In the genomic region with DNA sequence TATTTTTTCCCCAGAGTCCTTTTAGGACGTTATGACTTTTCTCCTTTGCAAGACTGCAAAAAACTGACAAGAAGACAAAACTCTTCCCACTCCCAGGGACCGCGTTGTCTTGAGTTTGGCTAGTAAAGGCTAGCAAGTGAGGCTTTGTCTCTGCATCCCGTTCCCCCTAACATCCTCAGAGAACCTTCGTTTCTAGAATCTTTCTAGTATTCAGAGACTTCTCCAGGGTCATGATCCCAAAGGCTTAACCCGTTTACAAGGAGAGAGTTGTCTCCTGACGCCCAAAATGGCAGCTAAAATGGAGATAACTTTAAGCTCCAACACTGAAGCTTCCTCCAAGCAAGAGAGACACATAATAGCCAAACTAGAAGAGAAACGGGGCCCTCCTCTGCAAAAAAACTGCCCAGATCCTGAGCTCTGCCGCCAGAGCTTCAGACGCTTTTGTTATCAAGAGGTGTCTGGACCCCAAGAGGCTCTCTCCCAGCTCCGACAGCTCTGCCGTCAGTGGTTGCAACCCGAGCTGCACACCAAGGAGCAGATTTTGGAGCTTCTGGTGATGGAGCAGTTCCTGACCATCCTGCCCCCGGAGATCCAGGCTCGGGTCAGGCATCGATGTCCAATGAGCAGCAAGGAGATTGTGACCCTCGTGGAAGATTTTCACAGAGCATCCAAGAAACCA, we compare ENCODE assay signal across 1 cellular context.
TF ChIP-seq lines count a peak whose summit lies in the region.

No MANE protein-coding gene starts in this region.

TF ChIP-seq in K562, 482 proteins besides CTCF, POLR2A, EP300 and RAD21:
- TF ChIP-seq YY1 (IDR thresholded peaks at IDR 0.05; ENCODE audit: borderline replicate concordance in 1 of 3, control insufficient read depth in 1 of 3, extremely low read depth in 1 of 3, insufficient read depth in 3 of 3, insufficient read length in 1 of 3, insufficient replicate concordance in 2 of 3, low read depth in 1 of 3, low read length in 2 of 3) (peak in 1 of 3 experiments; percentile 54), HDAC2 (IDR thresholded peaks at IDR 0.05) (no peak), HNRNPH1 (optimal IDR thresholded peaks at IDR 0.05; ENCODE audit: low read depth, low read length) (no peak), KLF16 (IDR thresholded peaks at IDR 0.05) (no peak), FOXO4 (CRISPR knock-in tag; IDR thresholded peaks at IDR 0.05) (no peak), ZNF174 (CRISPR knock-in tag; IDR thresholded peaks at IDR 0.05) (no peak), CREM (IDR thresholded peaks at IDR 0.05; ENCODE audit: low read depth) (no peak), ZNF589 (CRISPR knock-in tag; IDR thresholded peaks at IDR 0.05; ENCODE audit: low read depth) (no peak), EHMT2 (IDR thresholded peaks at IDR 0.05) (0 out of 2 replicates have a peak, but pooled peaks have one; percentile 37), STAT5A (IDR thresholded peaks at IDR 0.05; ENCODE audit: borderline replicate concordance, low read length) (no peak), NCOA4 (IDR thresholded peaks at IDR 0.05; ENCODE audit: partially characterized antibody) (no peak), HMG20B (CRISPR knock-in tag; IDR thresholded peaks at IDR 0.05) (no peak), LCOR (CRISPR knock-in tag; IDR thresholded peaks at IDR 0.05) (no peak), ZNF668 (CRISPR knock-in tag; IDR thresholded peaks at IDR 0.05) (no peak), ELF1 (tag; IDR thresholded peaks at IDR 0.05) (no peak)
- TF ChIP-seq, protein P1, sequence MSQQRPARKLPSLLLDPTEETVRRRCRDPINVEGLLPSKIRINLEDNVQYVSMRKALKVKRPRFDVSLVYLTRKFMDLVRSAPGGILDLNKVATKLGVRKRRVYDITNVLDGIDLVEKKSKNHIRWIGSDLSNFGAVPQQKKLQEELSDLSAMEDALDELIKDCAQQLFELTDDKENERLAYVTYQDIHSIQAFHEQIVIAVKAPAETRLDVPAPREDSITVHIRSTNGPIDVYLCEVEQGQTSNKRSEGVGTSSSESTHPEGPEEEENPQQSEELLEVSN (IDR thresholded peaks at IDR 0.05; ENCODE audit: borderline replicate concordance in 1 of 2, extremely low read depth in 1 of 2, insufficient read depth in 1 of 2, insufficient read length in 1 of 2, low read depth in 1 of 2, low read length in 1 of 2, poor library complexity in 1 of 2, severe bottlenecking in 1 of 2) = peak in 1 of 2 experiments; percentile 9
- TF ChIP-seq, protein P2, sequence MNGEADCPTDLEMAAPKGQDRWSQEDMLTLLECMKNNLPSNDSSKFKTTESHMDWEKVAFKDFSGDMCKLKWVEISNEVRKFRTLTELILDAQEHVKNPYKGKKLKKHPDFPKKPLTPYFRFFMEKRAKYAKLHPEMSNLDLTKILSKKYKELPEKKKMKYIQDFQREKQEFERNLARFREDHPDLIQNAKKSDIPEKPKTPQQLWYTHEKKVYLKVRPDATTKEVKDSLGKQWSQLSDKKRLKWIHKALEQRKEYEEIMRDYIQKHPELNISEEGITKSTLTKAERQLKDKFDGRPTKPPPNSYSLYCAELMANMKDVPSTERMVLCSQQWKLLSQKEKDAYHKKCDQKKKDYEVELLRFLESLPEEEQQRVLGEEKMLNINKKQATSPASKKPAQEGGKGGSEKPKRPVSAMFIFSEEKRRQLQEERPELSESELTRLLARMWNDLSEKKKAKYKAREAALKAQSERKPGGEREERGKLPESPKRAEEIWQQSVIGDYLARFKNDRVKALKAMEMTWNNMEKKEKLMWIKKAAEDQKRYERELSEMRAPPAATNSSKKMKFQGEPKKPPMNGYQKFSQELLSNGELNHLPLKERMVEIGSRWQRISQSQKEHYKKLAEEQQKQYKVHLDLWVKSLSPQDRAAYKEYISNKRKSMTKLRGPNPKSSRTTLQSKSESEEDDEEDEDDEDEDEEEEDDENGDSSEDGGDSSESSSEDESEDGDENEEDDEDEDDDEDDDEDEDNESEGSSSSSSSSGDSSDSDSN (IDR thresholded peaks at IDR 0.05; ENCODE audit: borderline replicate concordance in 1 of 2, low read depth in 2 of 2, low read length in 2 of 2) = peak in 1 of 2 experiments; percentile 42; a peak in 1 of 4 replicates
